In the genomic region with DNA sequence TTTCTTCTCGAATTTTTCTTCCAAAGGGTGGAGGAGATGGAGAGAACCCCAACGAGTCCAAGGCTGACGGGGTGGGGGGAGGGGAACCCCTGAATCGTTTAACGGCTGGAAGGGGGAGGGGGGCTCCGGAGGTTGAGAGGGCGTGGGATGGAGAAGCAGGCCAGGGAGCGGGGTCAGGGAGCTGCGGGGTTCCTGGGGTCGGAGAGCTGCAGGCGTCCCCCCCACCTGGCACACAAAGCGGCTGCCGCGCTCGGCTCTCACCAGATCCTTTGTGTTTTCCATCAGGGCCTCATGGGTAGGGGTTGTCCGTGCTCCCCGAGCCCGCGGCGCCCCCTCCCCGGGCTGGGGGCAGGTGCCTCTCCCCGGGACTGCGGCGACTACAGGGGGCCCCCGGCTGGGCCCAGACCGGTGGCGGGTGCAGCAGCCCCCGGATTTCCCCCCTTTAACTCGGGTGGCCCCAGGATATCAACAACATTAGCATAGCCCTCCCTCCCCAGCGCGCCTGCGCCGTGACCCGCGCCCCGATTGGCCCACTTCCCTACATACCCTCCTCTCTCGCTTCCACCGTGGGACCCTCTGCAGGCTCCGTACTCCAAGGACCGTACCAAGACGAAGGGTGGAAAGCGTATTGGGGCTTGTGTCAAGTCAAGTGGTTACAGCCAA, we compare ENCODE assay signal across 1 cellular context.
A peak's percentile ranks its signal among the peaks of the same experiment; 100 is the strongest.
TF ChIP-seq lines count a peak whose summit lies in the region.

A gene (minus strand): TSS at position 476 of the 663 bp plus-strand sequence. CDS start 34,888 bp downstream, outside the sequence.

TF ChIP-seq in HepG2, 621 proteins besides CTCF, POLR2A, EP300 and RAD21 (continued from another document and continues in another):
- TF ChIP-seq, protein P1, sequence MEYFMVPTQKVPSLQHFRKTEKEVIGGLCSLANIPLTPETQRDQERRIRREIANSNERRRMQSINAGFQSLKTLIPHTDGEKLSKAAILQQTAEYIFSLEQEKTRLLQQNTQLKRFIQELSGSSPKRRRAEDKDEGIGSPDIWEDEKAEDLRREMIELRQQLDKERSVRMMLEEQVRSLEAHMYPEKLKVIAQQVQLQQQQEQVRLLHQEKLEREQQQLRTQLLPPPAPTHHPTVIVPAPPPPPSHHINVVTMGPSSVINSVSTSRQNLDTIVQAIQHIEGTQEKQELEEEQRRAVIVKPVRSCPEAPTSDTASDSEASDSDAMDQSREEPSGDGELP (IDR thresholded peaks at IDR 0.05; ENCODE audit: borderline replicate concordance, low read depth), result no peak
- TF ChIP-seq ZKSCAN5 (CRISPR knock-in tag; IDR thresholded peaks at IDR 0.05), result no peak
- TF ChIP-seq RFX5 (IDR thresholded peaks at IDR 0.05; ENCODE audit: low read depth, low read length), result no peak
- no peak for TF ChIP-seq YY1 (IDR thresholded peaks at IDR 0.05; ENCODE audit: insufficient read depth, insufficient replicate concordance, low read depth, low read length)
- no peak for TF ChIP-seq SP140L (CRISPR knock-in tag; IDR thresholded peaks at IDR 0.05; ENCODE audit: borderline replicate concordance)
- TF ChIP-seq, protein P2, sequence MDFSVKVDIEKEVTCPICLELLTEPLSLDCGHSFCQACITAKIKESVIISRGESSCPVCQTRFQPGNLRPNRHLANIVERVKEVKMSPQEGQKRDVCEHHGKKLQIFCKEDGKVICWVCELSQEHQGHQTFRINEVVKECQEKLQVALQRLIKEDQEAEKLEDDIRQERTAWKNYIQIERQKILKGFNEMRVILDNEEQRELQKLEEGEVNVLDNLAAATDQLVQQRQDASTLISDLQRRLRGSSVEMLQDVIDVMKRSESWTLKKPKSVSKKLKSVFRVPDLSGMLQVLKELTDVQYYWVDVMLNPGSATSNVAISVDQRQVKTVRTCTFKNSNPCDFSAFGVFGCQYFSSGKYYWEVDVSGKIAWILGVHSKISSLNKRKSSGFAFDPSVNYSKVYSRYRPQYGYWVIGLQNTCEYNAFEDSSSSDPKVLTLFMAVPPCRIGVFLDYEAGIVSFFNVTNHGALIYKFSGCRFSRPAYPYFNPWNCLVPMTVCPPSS (IDR thresholded peaks at IDR 0.05), result no peak
- 0 out of 2 replicates have a peak, but pooled peaks have one; percentile 12 for TF ChIP-seq ZNF607 (CRISPR knock-in tag; IDR thresholded peaks at IDR 0.05; ENCODE audit: borderline replicate concordance)
- TF ChIP-seq, protein P3, sequence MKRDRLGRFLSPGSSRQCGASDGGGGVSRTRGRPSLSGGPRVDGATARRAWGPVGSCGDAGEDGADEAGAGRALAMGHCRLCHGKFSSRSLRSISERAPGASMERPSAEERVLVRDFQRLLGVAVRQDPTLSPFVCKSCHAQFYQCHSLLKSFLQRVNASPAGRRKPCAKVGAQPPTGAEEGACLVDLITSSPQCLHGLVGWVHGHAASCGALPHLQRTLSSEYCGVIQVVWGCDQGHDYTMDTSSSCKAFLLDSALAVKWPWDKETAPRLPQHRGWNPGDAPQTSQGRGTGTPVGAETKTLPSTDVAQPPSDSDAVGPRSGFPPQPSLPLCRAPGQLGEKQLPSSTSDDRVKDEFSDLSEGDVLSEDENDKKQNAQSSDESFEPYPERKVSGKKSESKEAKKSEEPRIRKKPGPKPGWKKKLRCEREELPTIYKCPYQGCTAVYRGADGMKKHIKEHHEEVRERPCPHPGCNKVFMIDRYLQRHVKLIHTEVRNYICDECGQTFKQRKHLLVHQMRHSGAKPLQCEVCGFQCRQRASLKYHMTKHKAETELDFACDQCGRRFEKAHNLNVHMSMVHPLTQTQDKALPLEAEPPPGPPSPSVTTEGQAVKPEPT (CRISPR knock-in tag; IDR thresholded peaks at IDR 0.05; ENCODE audit: low read depth), result no peak
- no peak for TF ChIP-seq ZFP82 (CRISPR knock-in tag; IDR thresholded peaks at IDR 0.05; ENCODE audit: borderline replicate concordance)
- no peak; the same call in 1 of the 2 replicates for TF ChIP-seq U2AF2 (IDR thresholded peaks at IDR 0.05; ENCODE audit: low read depth, low read length)
- TF ChIP-seq ZNF510 (CRISPR knock-in tag; IDR thresholded peaks at IDR 0.05; ENCODE audit: low read depth), result no peak
- no peak for TF ChIP-seq SYNCRIP (IDR thresholded peaks at IDR 0.05; ENCODE audit: insufficient read depth, low read depth, low read length)
- TF ChIP-seq, protein P4, sequence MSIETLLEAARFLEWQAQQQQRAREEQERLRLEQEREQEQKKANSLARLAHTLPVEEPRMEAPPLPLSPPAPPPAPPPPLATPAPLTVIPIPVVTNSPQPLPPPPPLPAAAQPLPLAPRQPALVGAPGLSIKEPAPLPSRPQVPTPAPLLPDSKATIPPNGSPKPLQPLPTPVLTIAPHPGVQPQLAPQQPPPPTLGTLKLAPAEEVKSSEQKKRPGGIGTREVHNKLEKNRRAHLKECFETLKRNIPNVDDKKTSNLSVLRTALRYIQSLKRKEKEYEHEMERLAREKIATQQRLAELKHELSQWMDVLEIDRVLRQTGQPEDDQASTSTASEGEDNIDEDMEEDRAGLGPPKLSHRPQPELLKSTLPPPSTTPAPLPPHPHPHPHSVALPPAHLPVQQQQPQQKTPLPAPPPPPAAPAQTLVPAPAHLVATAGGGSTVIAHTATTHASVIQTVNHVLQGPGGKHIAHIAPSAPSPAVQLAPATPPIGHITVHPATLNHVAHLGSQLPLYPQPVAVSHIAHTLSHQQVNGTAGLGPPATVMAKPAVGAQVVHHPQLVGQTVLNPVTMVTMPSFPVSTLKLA (IDR thresholded peaks at IDR 0.05), result no peak
- TF ChIP-seq DMAP1 (CRISPR knock-in tag; IDR thresholded peaks at IDR 0.05), result no peak
- TF ChIP-seq, protein P5, sequence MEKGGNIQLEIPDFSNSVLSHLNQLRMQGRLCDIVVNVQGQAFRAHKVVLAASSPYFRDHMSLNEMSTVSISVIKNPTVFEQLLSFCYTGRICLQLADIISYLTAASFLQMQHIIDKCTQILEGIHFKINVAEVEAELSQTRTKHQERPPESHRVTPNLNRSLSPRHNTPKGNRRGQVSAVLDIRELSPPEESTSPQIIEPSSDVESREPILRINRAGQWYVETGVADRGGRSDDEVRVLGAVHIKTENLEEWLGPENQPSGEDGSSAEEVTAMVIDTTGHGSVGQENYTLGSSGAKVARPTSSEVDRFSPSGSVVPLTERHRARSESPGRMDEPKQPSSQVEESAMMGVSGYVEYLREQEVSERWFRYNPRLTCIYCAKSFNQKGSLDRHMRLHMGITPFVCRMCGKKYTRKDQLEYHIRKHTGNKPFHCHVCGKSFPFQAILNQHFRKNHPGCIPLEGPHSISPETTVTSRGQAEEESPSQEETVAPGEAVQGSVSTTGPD (CRISPR knock-in tag; IDR thresholded peaks at IDR 0.05), result no peak
- TF ChIP-seq ZNF782 (CRISPR knock-in tag; IDR thresholded peaks at IDR 0.05; ENCODE audit: borderline replicate concordance), result 0 out of 2 replicates have a peak, but pooled peaks have one; percentile 2
- TF ChIP-seq, protein P6, sequence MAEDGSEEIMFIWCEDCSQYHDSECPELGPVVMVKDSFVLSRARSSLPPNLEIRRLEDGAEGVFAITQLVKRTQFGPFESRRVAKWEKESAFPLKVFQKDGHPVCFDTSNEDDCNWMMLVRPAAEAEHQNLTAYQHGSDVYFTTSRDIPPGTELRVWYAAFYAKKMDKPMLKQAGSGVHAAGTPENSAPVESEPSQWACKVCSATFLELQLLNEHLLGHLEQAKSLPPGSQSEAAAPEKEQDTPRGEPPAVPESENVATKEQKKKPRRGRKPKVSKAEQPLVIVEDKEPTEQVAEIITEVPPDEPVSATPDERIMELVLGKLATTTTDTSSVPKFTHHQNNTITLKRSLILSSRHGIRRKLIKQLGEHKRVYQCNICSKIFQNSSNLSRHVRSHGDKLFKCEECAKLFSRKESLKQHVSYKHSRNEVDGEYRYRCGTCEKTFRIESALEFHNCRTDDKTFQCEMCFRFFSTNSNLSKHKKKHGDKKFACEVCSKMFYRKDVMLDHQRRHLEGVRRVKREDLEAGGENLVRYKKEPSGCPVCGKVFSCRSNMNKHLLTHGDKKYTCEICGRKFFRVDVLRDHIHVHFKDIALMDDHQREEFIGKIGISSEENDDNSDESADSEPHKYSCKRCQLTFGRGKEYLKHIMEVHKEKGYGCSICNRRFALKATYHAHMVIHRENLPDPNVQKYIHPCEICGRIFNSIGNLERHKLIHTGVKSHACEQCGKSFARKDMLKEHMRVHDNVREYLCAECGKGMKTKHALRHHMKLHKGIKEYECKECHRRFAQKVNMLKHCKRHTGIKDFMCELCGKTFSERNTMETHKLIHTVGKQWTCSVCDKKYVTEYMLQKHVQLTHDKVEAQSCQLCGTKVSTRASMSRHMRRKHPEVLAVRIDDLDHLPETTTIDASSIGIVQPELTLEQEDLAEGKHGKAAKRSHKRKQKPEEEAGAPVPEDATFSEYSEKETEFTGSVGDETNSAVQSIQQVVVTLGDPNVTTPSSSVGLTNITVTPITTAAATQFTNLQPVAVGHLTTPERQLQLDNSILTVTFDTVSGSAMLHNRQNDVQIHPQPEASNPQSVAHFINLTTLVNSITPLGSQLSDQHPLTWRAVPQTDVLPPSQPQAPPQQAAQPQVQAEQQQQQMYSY (CRISPR knock-in tag; IDR thresholded peaks at IDR 0.05), result no peak
- TF ChIP-seq ZNF883 (CRISPR knock-in tag; IDR thresholded peaks at IDR 0.05; ENCODE audit: not compliant biosample characterization), result no peak
- TF ChIP-seq HMG20A (CRISPR knock-in tag; IDR thresholded peaks at IDR 0.05; ENCODE audit: borderline replicate concordance), result 0 out of 2 replicates have a peak, but pooled peaks have one; percentile 6
- TF ChIP-seq MBNL3 (CRISPR knock-in tag; conservative IDR thresholded peaks at IDR 0.05), result no peak
- no peak for TF ChIP-seq CHD2 (IDR thresholded peaks at IDR 0.05; ENCODE audit: low read depth, low read length)
- TF ChIP-seq, protein P7, sequence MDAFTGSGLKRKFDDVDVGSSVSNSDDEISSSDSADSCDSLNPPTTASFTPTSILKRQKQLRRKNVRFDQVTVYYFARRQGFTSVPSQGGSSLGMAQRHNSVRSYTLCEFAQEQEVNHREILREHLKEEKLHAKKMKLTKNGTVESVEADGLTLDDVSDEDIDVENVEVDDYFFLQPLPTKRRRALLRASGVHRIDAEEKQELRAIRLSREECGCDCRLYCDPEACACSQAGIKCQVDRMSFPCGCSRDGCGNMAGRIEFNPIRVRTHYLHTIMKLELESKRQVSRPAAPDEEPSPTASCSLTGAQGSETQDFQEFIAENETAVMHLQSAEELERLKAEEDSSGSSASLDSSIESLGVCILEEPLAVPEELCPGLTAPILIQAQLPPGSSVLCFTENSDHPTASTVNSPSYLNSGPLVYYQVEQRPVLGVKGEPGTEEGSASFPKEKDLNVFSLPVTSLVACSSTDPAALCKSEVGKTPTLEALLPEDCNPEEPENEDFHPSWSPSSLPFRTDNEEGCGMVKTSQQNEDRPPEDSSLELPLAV (CRISPR knock-in tag; conservative IDR thresholded peaks at IDR 0.05; ENCODE audit: low read depth), result no peak
- no peak for TF ChIP-seq ZNF530 (CRISPR knock-in tag; IDR thresholded peaks at IDR 0.05; ENCODE audit: low read depth)
- TF ChIP-seq, protein P8, sequence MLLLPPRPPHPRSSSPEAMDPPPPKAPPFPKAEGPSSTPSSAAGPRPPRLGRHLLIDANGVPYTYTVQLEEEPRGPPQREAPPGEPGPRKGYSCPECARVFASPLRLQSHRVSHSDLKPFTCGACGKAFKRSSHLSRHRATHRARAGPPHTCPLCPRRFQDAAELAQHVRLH (CRISPR knock-in tag; IDR thresholded peaks at IDR 0.05; ENCODE audit: borderline replicate concordance, low read depth), result peak; percentile 83; the same call in 1 of the 2 replicates
- TF ChIP-seq NKX3-1 (CRISPR knock-in tag; IDR thresholded peaks at IDR 0.05), result no peak
- TF ChIP-seq, protein P9, sequence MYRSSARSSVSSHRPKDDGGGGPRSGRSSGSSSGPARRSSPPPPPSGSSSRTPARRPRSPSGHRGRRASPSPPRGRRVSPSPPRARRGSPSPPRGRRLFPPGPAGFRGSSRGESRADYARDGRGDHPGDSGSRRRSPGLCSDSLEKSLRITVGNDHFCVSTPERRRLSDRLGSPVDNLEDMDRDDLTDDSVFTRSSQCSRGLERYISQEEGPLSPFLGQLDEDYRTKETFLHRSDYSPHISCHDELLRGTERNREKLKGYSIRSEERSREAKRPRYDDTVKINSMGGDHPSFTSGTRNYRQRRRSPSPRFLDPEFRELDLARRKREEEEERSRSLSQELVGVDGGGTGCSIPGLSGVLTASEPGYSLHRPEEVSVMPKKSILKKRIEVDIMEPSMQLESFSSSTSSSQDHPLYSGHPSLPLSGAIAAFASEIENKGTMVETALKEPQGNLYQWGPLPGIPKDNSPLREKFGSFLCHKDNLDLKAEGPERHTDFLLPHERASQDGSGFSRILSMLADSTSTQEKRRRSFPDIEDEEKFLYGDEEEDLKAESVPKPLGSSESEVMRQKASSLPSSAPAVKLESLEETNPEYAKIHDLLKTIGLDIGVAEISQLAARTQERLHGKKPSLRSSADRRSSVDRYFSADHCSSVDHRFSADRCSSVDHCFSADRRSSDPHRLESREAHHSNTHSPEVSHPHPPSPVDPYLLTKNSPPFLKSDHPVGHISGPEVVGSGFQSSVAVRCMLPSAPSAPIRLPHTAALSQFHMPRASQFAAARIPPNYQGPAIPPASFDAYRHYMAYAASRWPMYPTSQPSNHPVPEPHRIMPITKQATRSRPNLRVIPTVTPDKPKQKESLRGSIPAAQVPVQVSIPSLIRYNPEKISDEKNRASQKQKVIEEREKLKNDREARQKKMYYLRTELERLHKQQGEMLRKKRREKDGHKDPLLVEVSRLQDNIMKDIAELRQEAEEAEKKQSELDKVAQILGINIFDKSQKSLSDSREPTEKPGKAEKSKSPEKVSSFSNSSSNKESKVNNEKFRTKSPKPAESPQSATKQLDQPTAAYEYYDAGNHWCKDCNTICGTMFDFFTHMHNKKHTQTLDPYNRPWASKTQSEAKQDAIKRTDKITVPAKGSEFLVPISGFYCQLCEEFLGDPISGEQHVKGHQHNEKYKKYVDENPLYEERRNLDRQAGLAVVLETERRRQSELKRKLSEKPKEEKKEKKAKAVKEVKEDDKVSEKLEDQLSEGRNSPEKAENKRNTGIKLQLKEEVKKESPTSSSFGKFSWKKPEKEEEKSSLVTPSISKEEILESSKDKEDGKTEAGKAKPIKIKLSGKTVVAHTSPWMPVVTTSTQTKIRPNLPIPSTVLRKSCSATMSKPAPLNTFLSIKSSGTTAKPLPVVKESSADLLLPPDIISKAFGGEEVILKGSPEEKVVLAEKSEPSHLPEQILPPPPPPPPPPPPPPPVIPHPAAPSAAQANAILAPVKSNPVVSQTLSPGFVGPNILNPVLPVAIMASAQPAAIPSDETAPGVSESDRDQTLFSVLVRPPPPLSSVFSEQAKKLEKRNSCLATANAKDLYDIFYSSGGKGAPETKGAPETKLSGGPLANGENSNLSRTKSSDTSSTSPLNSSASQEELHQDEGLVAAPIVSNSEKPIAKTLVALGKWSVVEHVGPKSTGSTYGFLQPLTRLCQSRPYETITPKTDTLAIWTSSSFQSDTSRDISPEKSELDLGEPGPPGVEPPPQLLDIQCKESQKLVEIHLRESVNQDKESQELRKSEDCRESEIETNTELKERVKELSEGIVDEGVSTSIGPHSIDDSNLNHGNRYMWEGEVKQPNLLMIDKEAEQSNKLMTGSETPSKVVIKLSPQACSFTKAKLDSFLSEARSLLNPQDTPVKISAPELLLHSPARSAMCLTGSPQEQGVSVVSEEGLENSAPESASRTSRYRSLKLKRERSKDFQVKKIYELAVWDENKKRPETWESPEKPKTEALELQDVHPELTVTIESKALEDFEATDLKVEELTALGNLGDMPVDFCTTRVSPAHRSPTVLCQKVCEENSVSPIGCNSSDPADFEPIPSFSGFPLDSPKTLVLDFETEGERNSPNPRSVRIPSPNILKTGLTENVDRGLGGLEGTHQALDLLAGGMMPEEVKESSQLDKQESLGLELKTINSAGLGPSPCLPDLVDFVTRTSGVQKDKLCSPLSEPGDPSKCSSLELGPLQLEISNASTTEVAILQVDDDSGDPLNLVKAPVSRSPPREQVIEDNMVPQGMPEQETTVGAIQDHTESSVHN (CRISPR knock-in tag; IDR thresholded peaks at IDR 0.05), result no peak
- TF ChIP-seq DR1 (CRISPR knock-in tag; IDR thresholded peaks at IDR 0.05), result no peak
- TF ChIP-seq NR2F1 (CRISPR knock-in tag; IDR thresholded peaks at IDR 0.05), result no peak
- TF ChIP-seq ZNF143 (CRISPR knock-in tag; IDR thresholded peaks at IDR 0.05), result peak; percentile 64; the same call in 1 of the 2 replicates
- no peak for TF ChIP-seq ZNF766 (CRISPR knock-in tag; IDR thresholded peaks at IDR 0.05; ENCODE audit: borderline replicate concordance)
- peak; percentile 87; the same call in 1 of the 2 replicates for TF ChIP-seq THAP11 (CRISPR knock-in tag; IDR thresholded peaks at IDR 0.05)
- TF ChIP-seq SMYD3 (CRISPR knock-in tag; IDR thresholded peaks at IDR 0.05), result no peak
